In the genomic region with DNA sequence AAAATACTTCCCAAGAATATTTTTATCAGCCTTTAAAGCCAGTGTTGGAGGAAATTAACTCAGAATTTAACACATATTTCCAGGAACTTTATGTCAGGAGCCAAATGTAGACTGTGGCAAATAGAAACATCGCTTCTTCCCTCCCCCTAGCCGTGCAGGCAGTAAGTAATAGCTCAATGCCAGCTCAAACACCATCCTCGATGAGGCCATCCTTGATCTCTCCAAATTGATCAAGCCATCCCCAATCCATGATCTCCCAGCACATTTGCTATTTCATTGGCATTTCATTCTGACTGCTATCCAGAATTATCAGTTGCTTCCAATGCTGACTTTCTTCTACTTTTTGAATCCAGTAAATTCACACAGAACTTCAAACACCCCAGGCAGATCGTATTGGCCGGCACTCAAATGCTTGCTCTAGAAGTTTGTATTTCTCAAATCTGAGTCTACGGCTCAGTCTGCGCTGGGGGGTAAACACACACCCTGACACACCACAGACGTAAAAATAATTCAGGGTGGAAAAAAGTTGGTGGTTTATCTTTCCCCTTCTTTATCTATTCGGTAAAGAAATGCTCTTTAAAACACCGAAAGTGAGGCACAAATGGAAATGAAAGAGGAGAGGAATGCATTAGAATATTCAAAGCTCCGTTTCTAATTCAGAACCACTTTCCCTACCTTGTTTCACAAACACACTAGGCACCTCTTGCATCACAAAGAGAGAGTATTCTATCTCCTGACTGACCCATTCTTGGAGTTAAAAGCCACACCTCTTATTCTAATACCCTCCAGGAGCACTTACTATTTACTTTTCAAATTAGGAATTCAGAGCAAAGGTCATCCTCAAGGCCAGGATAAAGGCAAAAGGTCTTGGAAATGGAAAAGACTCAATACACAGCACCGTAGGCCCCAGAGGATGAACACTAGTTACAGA, we compare ENCODE assay signal across 8 cellular contexts. TPM values are rescaled to one million over a fixed set of nuclear protein-coding genes. Genes with fewer than 3 reads are reported as not detected.
DNase-seq lines count a peak whose midpoint lies in the region; ATAC-seq, FAIRE-seq and TF ChIP-seq lines count a peak whose summit lies in the region.

No MANE protein-coding gene starts in this region.

- H3K9me2 ChIP-seq in MM.1S (replicated peaks; ENCODE audit: insufficient read depth, low read length): no peaks in the 10 kb centered on the region

- H3K27ac ChIP-seq in MM.1S (ENCODE audit: low read length) (peak overlapping the region; percentile 63; the same call in 1 of the 2 replicates), kidney (ENCODE audit: low read depth in 2 of 2, low read length in 2 of 2) (no peak overlapping the region), suprapubic skin (peak overlapping the region; percentile 64)

- peak overlapping the region; percentile 94 for H2AFZ ChIP-seq in MM.1S (ENCODE audit: low read length)

- H3K4me3 ChIP-seq in GM12875 (ENCODE audit: low read depth, low read length): peak overlapping the region; percentile 82
- peak overlapping the region; percentile 99 for H3K4me3 ChIP-seq in MM.1S (ENCODE audit: low read length)
- H3K4me3 ChIP-seq in kidney (ENCODE audit: low read length in 2 of 2): peak overlapping the region; percentile 95
- H3K4me3 ChIP-seq in suprapubic skin: peak overlapping the region; percentile 65

- no peak for TF ChIP-seq POLR2A in suprapubic skin (IDR thresholded peaks at IDR 0.05)

- peaks cover 17% of the 10 kb centered on the region; the same call in 1 of the 2 replicates for H4K20me1 ChIP-seq in MM.1S (ENCODE audit: insufficient read depth, low read length)

- DNase-seq in MM.1S (peak; percentile 38), astrocyte of the hippocampus (ENCODE audit: low read depth, low spot score) (peak; percentile 16), kidney (no peak), suprapubic skin (ENCODE audit: low spot score in 2 of 2) (no peak), NCI-H1694 treated with DMSO at 0.1 percent for 48 hours (lab: John Stamatoyannopoulos, UW) (no peak)
- DNase-seq in NK-92 treated with Interleukin-12 subunit alpha and Interleukin-12 subunit beta, amount 100 ng/mL, for 24 hours (lab: John Stamatoyannopoulos, UW): no peak

- no peak for FAIRE-seq in kidney (lab: Jason Lieb, UNC)

- peak overlapping the region; percentile 79 for H3K4me2 ChIP-seq in MM.1S (ENCODE audit: low read depth, low read length)

- H3K9ac ChIP-seq in MM.1S (ENCODE audit: low read length): peak overlapping the region; percentile 88
- peak overlapping the region; percentile 59 to 75 for H3K9ac ChIP-seq in kidney (ENCODE audit: low read length in 2 of 2)

- H3K4me1 ChIP-seq in MM.1S (ENCODE audit: low read length) (peaks cover 13% of the 10 kb centered on the region), kidney (ENCODE audit: control insufficient read depth in 1 of 2, insufficient read depth in 1 of 2, low read depth in 1 of 2, low read length in 2 of 2) (peaks cover 7% of the 10 kb centered on the region in 2 donors), suprapubic skin (peaks cover 31% of the 10 kb centered on the region)

- no peak for TF ChIP-seq EP300 in suprapubic skin (IDR thresholded peaks at IDR 0.05)

- H3K36me3 ChIP-seq in MM.1S (replicated peaks; ENCODE audit: insufficient read depth, low read length) (no peaks in the 10 kb centered on the region), kidney (ENCODE audit: control insufficient read depth in 1 of 2, insufficient read depth in 2 of 2, low read length in 2 of 2) (no peaks in the 10 kb centered on the region), suprapubic skin (no peaks in the 10 kb centered on the region)

- H3K9me3 ChIP-seq in MM.1S (replicated peaks; ENCODE audit: insufficient read depth, low read length): no peaks in the 10 kb centered on the region
- no peaks in the 10 kb centered on the region for H3K9me3 ChIP-seq in kidney (ENCODE audit: control insufficient read depth in 1 of 2, low read length in 2 of 2)
- no peaks in the 10 kb centered on the region for H3K9me3 ChIP-seq in suprapubic skin

- intact Hi-C loops in kidney (cut with DNase I): no loop called here

- peak; percentile 7 for ATAC-seq in GM21786 (IDR thresholded peaks at IDR 0.05; ENCODE audit: unreplicated experiment)

- H3K79me2 ChIP-seq in MM.1S (ENCODE audit: low read length): peaks cover 58% of the 10 kb centered on the region

- 16% methylated on average over 12 of the region's 12 CpGs for WGBS in suprapubic skin

- no peak for TF ChIP-seq CTCF in GM12875 (IDR thresholded peaks at IDR 0.05; ENCODE audit: borderline replicate concordance, insufficient read depth, low read depth, low read length)
- TF ChIP-seq CTCF in MM.1S (IDR thresholded peaks at IDR 0.05; ENCODE audit: low read length): no peak
- TF ChIP-seq CTCF in kidney (IDR thresholded peaks at IDR 0.05; ENCODE audit: borderline replicate concordance, extremely low read depth, insufficient read depth): no peak
- no peak for TF ChIP-seq CTCF in suprapubic skin (IDR thresholded peaks at IDR 0.05)

- peaks cover 3% of the 10 kb centered on the region; the same call in 1 of the 2 replicates for H3F3A ChIP-seq in MM.1S (ENCODE audit: insufficient read depth, low read length)

- H3K27me3 ChIP-seq in MM.1S (replicated peaks; ENCODE audit: insufficient read depth, low read length) (no peaks in the 10 kb centered on the region), suprapubic skin (no peaks in the 10 kb centered on the region)

RNA-seq across cellular contexts. Expression of a gene that starts 1.0 kb away (rescaled TPM):
- total RNA-seq in kidney: 9.9 TPM
- polyA plus RNA-seq in kidney (ENCODE audit: insufficient read depth, low read depth, low replicate concordance): 4.0 TPM
- total RNA-seq in suprapubic skin: 10 to 100 TPM in 1 of 4 donors, 1 to 10 TPM in 3; 5.3 to 10.6 (median 6.7) TPM

RNA-seq across cellular contexts. Expression of a gene that starts 54.6 kb away (rescaled TPM):
- not detected for total RNA-seq in kidney
- polyA plus RNA-seq in kidney (ENCODE audit: insufficient read depth, low read depth, low replicate concordance): not detected
- total RNA-seq in suprapubic skin: under 1 TPM in 2 of 4 donors, not detected in 2; 0.13 to 0.16 TPM

Comparison
In these comparisons a context has a peak if more than half of its experiments do, and no peak if none do; other contexts are left out.
1. DNase-seq: peak in MM.1S (single experiment) and astrocyte of the hippocampus (single experiment); none in kidney (single experiment), suprapubic skin (0 of 2), NCI-H1694 treated with DMSO at 0.1 percent for 48 hours (single experiment) and NK-92 treated with Interleukin-12 subunit alpha and Interleukin-12 subunit beta, amount 100 ng/mL, for 24 hours (single experiment).
2. H3K27ac ChIP-seq: peak in MM.1S (single experiment) and suprapubic skin (single experiment); none in kidney (0 of 2).
3. Peak in every context shown above with its lines, with median percentiles within 50 percentile points of each other: H3K4me3 ChIP-seq.